Comparison of ENCODE assay signal across 19 cellular contexts in the genomic region with DNA sequence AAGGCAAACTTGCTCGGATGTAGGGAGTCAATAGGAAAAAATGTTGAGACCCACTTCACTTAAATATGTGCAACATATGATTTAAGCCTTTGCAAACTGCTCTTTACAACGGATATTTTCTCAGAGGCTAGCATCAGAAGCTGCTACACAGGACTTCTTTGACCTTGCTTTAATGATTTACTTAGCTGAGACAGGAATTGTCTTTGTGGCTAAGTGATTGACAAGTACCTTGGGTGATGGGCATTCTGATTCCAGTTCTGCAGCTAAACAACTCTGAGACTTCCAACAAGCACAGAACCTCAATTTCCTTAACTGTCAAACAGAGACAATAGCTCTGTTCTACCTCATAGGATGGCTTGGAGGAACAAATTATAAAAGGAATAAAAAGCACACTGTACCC.
DNase-seq lines count a peak whose midpoint lies in the region; ATAC-seq and TF ChIP-seq lines count a peak whose summit lies in the region.
"Had no signal": no experiment of that assay in that cellular context is flagged by ENCODE, and none has a peak within 500 bp of the region (broad histone marks: within the 10 kb centered on the region; RNA-seq: fewer than 3 reads in every experiment).

No MANE protein-coding gene starts in this region.

- H4K8ac ChIP-seq in IMR-90 (ENCODE audit: low read depth in 2 of 2, low read length in 2 of 2), result no peak overlapping the region

- H3K27ac ChIP-seq in IMR-90 (ENCODE audit: insufficient read depth, low read length), result no peak overlapping the region
- H3K27ac ChIP-seq: C4-2B, spleen, tibial artery had no signal

- H3K4me1 ChIP-seq in IMR-90 (ENCODE audit: control insufficient read depth, insufficient read depth, low read length), result peaks cover 11% of the 10 kb centered on the region
- H3K4me1 ChIP-seq: breast epithelium, spleen, tibial artery had no signal

- no peak overlapping the region; the same call in 1 of the 2 replicates for H3K18ac ChIP-seq in IMR-90 (ENCODE audit: low read depth, low read length)

- H3K4ac ChIP-seq in IMR-90 (ENCODE audit: low read depth, low read length), result no peak overlapping the region

- 0 out of 2 replicates have a peak overlapping the region, but pooled peaks have one; percentile 7 for H2BK120ac ChIP-seq in IMR-90 (ENCODE audit: low read depth, low read length)

- no peak overlapping the region for H2AFZ ChIP-seq in IMR-90 (replicated peaks; ENCODE audit: low read length, poor library complexity)
- H2AFZ ChIP-seq: GM23338 had no signal

- POLR2A ChIA-PET in IMR-90 (lab: Charles Lee; ENCODE audit: unreplicated experiment), result no interaction called here

- no peaks in the 10 kb centered on the region for H3K9me3 ChIP-seq in IMR-90 (ENCODE audit: control insufficient read depth, insufficient read depth, low read length)
- H3K9me3 ChIP-seq: breast epithelium, spleen, tibial artery had no signal

- H3K27me3 ChIP-seq in IMR-90 (ENCODE audit: control insufficient read depth, insufficient read depth, low read length), result no peaks in the 10 kb centered on the region
- H3K27me3 ChIP-seq: breast epithelium, spleen, tibial artery had no signal

- no peak overlapping the region for H4K5ac ChIP-seq in IMR-90 (ENCODE audit: low read depth, low read length)

- in situ Hi-C loops in IMR-90 (cut with MboI; ENCODE audit: low sequenced_read_pairs), result no loop called here

- 0 out of 2 replicates have a peak overlapping the region, but pooled peaks have one; percentile 42 for H2BK20ac ChIP-seq in IMR-90 (ENCODE audit: low read depth, low read length)

- WGBS in IMR-90 (ENCODE audit: extremely low coverage in 2 of 2, insufficient read length in 1 of 2), 2 experiments, result no CpG with 5 or more reads among the region's 2 CpGs

- no peak overlapping the region for H3K56ac ChIP-seq in IMR-90 (ENCODE audit: extremely low read depth, insufficient read depth, low read length)

- intact Hi-C loops in IMR-90 (cut with micrococcal nuclease), result loop anchor here (10.0 kb wide), 1 partner anchor 367 kb away; no protein-coding TSS in a partner anchor

- ATAC-seq in GM18870 (IDR thresholded peaks at IDR 0.05; ENCODE audit: unreplicated experiment), result peak; percentile 41
- peak; percentile 34 for ATAC-seq in GM21786 (IDR thresholded peaks at IDR 0.05; ENCODE audit: unreplicated experiment)
- no peak for ATAC-seq in IMR-90 (ENCODE audit: low read depth)
- ATAC-seq: activated CD4-positive, alpha-beta T cell treated with anti-CD3 and anti-CD28 coated beads for 36 hours had no signal

- peak overlapping the region; percentile 10; the same call in 1 of the 2 replicates for H2AK5ac ChIP-seq in IMR-90 (ENCODE audit: low read depth, low read length)

- CTCF ChIA-PET in IMR-90 (lab: Yijun Ruan, JAX), result no interaction called here

- no peak overlapping the region for H2AK9ac ChIP-seq in IMR-90 (replicated peaks; ENCODE audit: low read depth, low read length, poor library complexity)

- no peak overlapping the region for H3K4me3 ChIP-seq in IMR-90 (ENCODE audit: insufficient read depth, low read depth, low read length)
- H3K4me3 ChIP-seq: breast epithelium, GM23338, spleen, tibial artery had no signal

- dilution Hi-C loops in IMR-90 (cut with HindIII; ENCODE audit: low sequenced_read_pairs, unreplicated experiment), result no loop called here

- H2BK5ac ChIP-seq in IMR-90 (ENCODE audit: low read depth, low read length, poor library complexity, severe bottlenecking), result no peak overlapping the region

- TF ChIP-seq POLR2A in IMR-90 (IDR thresholded peaks at IDR 0.05; ENCODE audit: low read depth, low read length), result no peak

- H3K4me2 ChIP-seq in IMR-90 (ENCODE audit: low read depth, low read length), result no peak overlapping the region
- H3K4me2 ChIP-seq: GM23338 had no signal

- BruUV-seq in IMR-90 (replicated peaks; lab: Mats Ljungman, UMichigan), result no TSS peak

- TF ChIP-seq CTCF in IMR-90 (conservative IDR thresholded peaks at IDR 0.05; ENCODE audit: low read depth, low read length), result no peak

- no peaks in the 10 kb centered on the region for H4K20me1 ChIP-seq in IMR-90 (ENCODE audit: insufficient read depth, low read length)

- no peak overlapping the region for H4K91ac ChIP-seq in IMR-90 (ENCODE audit: insufficient read depth, low read depth, low read length)

- H3K14ac ChIP-seq in IMR-90 (replicated peaks; ENCODE audit: low read depth, low read length), result no peak overlapping the region

- no peak overlapping the region for H3K9ac ChIP-seq in IMR-90 (ENCODE audit: low read depth, low read length)

- DNase-seq in IMR-90, result no peak
- peak; percentile 48 for DNase-seq in kidney glomerular epithelial cell (lab: John Stamatoyannopoulos, UW)
- no peak for DNase-seq in iPS-NIHi11 (ENCODE audit: low spot score)
- no peak for DNase-seq in NCI-H1436 treated with DMSO at 0.1 percent for 48 hours (lab: John Stamatoyannopoulos, UW)
- DNase-seq in activated naive CD4-positive, alpha-beta T cell (lab: John Stamatoyannopoulos, UW), result no peak
- DNase-seq in central memory CD4-positive, alpha-beta T cell, result no peak
- DNase-seq: activated CD4-positive, alpha-beta T cell treated with anti-CD3 and anti-CD28 coated beads for 36 hours; cortex of kidney; NCI-H1417; NCI-H526; nucleus accumbens; spleen; stimulated activated CD4-positive, alpha-beta T cell treated with anti-CD3 and anti-CD28 coated beads, Interleukin-4, amount 100 ng/mL, for 24 hours; tibial artery had no signal

- H2BK15ac ChIP-seq in IMR-90 (ENCODE audit: low read depth, low read length), result 0 out of 3 replicates have a peak overlapping the region, but pooled peaks have one; percentile 42

- H3K79me1 ChIP-seq in IMR-90 (ENCODE audit: low read depth in 1 of 2, low read length in 2 of 2), result 0 out of 4 replicates have a peak, but pooled peaks cover 0 to 3% of the 10 kb centered on the region in 2 experiments

- no peaks in the 10 kb centered on the region for H3K36me3 ChIP-seq in IMR-90 (ENCODE audit: control insufficient read depth, insufficient read depth, low read length)
- H3K36me3 ChIP-seq: breast epithelium, spleen, tibial artery had no signal

- no peak for TF ChIP-seq RAD21 in IMR-90 (IDR thresholded peaks at IDR 0.05; ENCODE audit: low read length)

- no peak overlapping the region for H3K23ac ChIP-seq in IMR-90 (ENCODE audit: low read depth, low read length)

- H3K9me1 ChIP-seq in IMR-90 (ENCODE audit: insufficient read depth, low read length), result peaks cover 8% of the 10 kb centered on the region

TF ChIP-seq in IMR-90, 13 proteins besides CTCF, POLR2A, EP300 and RAD21:
- no peak for TF ChIP-seq MXI1 (IDR thresholded peaks at IDR 0.05; ENCODE audit: borderline replicate concordance, low read depth, low read length)
- TF ChIP-seq MAZ (IDR thresholded peaks at IDR 0.05; ENCODE audit: borderline replicate concordance, low read depth, low read length), result no peak
- no peak for TF ChIP-seq FOS (IDR thresholded peaks at IDR 0.05; ENCODE audit: low read depth, low read length)
- no peak for TF ChIP-seq RCOR1 (IDR thresholded peaks at IDR 0.05; ENCODE audit: insufficient replicate concordance, low read length)
- TF ChIP-seq, protein P1, sequence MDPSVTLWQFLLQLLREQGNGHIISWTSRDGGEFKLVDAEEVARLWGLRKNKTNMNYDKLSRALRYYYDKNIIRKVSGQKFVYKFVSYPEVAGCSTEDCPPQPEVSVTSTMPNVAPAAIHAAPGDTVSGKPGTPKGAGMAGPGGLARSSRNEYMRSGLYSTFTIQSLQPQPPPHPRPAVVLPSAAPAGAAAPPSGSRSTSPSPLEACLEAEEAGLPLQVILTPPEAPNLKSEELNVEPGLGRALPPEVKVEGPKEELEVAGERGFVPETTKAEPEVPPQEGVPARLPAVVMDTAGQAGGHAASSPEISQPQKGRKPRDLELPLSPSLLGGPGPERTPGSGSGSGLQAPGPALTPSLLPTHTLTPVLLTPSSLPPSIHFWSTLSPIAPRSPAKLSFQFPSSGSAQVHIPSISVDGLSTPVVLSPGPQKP (IDR thresholded peaks at IDR 0.05; ENCODE audit: borderline replicate concordance, low read depth, low read length), result no peak
- TF ChIP-seq RFX5 (IDR thresholded peaks at IDR 0.05; ENCODE audit: low read depth, low read length), result no peak
- TF ChIP-seq SMC3 (IDR thresholded peaks at IDR 0.05; ENCODE audit: low read depth, low read length), result no peak
- no peak for TF ChIP-seq CEBPB (IDR thresholded peaks at IDR 0.05; ENCODE audit: low read depth, low read length)
- no peak for TF ChIP-seq MAFK (IDR thresholded peaks at IDR 0.05; ENCODE audit: low read depth, low read length)
- TF ChIP-seq BHLHE40 (IDR thresholded peaks at IDR 0.05; ENCODE audit: low read depth, low read length), result no peak
- no peak for TF ChIP-seq NFE2L2 (IDR thresholded peaks at IDR 0.05; ENCODE audit: low read depth, low read length)
- TF ChIP-seq, protein P2, sequence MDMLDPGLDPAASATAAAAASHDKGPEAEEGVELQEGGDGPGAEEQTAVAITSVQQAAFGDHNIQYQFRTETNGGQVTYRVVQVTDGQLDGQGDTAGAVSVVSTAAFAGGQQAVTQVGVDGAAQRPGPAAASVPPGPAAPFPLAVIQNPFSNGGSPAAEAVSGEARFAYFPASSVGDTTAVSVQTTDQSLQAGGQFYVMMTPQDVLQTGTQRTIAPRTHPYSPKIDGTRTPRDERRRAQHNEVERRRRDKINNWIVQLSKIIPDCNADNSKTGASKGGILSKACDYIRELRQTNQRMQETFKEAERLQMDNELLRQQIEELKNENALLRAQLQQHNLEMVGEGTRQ (IDR thresholded peaks at IDR 0.05; ENCODE audit: low read depth, low read length), result no peak
- TF ChIP-seq CHD1 (IDR thresholded peaks at IDR 0.05; ENCODE audit: low read depth, low read length), result no peak
